In genomic region chr16:2894231-2894630, GRCh38 we compare ENCODE assay signal across 28 cellular contexts. TPM values are rescaled to one million over a fixed set of nuclear protein-coding genes. Genes with fewer than 3 reads are reported as not detected.
"Had no signal": no experiment of that assay in that cellular context is flagged by ENCODE, and none has a peak within 500 bp of the region (broad histone marks: within the 10 kb centered on the region; RNA-seq: fewer than 3 reads in every experiment).

No MANE protein-coding gene starts in this region.

- H2AFZ ChIP-seq: neural progenitor cell had no signal

- DNase-seq: activated CD4-positive, alpha-beta T cell treated with anti-CD3 and anti-CD28 coated beads, Interleukin-2, amount 10 ng/mL, durations not matched to agents 7 days and 5 days; activated CD8-positive, alpha-beta T cell treated with anti-CD3 and anti-CD28 coated beads for 36 hours; activated naive CD4-positive, alpha-beta T cell; activated T-cell treated with anti-CD3 and anti-CD28 coated beads, Interleukin-2, amount 50 U/mL, for 1 hour; brain microvascular endothelial cell; caudate nucleus; dermis blood vessel endothelial cell; effector CD8-positive, alpha-beta T cell; esophagus squamous epithelium; heart right ventricle; kidney glomerular epithelial cell; naive thymus-derived CD4-positive, alpha-beta T cell; small intestine; stimulated activated CD4-positive, alpha-beta T cell treated with anti-CD3 and anti-CD28 coated beads, Interleukin-2, amount 100 ng/mL, for 24 hours; stomach; T-helper 17 cell; trophoblast cell; uterus had no signal

- H3K4me2 ChIP-seq: neural progenitor cell had no signal

- H3K9me3 ChIP-seq: adrenal gland, ascending aorta, esophagus squamous epithelium, heart right ventricle, left lung, stomach, uterus had no signal

- H3K4me3 ChIP-seq: adrenal gland, ascending aorta, esophagus squamous epithelium, heart right ventricle, left lung, lung, neural progenitor cell, stomach, uterus had no signal

- H3K27ac ChIP-seq: adrenal gland, ascending aorta, brain microvascular endothelial cell, esophagus squamous epithelium, heart right ventricle, left lung, neural progenitor cell, stomach, uterus had no signal

- H3K4me1 ChIP-seq: ascending aorta, left lung, uterus had no signal

- H3K36me3 ChIP-seq: neural progenitor cell, uterus had no signal

- H3K9ac ChIP-seq: neural progenitor cell had no signal

- ATAC-seq: activated CD4-positive, CD25-positive, alpha-beta regulatory T cell treated with anti-CD3 and anti-CD28 coated beads, Interleukin-2, amount 50 U/mL, for 24 hours; activated CD8-positive, alpha-beta T cell treated with anti-CD3 and anti-CD28 coated beads for 36 hours; activated T-helper 17 cell treated with anti-CD3 and anti-CD28 coated beads, Interleukin-2, amount 50 U/mL, for 72 hours; heart right ventricle; left lung; naive thymus-derived CD4-positive, alpha-beta T cell; sciatic nerve; stimulated activated memory B cell treated with anti-CD40 and anti-IgM and Interleukin-4, amounts not matched to agents 10 μg/mL and 1 μg/mL and 100 μg/mL, for 72 hours; T-helper 17 cell had no signal

- H3K27me3 ChIP-seq: adrenal gland, ascending aorta, brain microvascular endothelial cell, esophagus squamous epithelium, heart right ventricle, left lung, neural progenitor cell, stomach, uterus had no signal

RNA-seq across cellular contexts. Expression of gene PRSS22, which starts 36.3 kb away (rescaled TPM):
- polyA plus RNA-seq: endothelial cell of umbilical vein; heart right ventricle; naive thymus-derived CD4-positive, alpha-beta T cell had no signal
